8 cellular contexts compared by ENCODE assay signal in genomic region chr6:55953384-55953783, GRCh38.
A peak's percentile ranks its signal among the peaks of the same experiment; 100 is the strongest.
DNase-seq lines count a peak whose midpoint lies in the region; ATAC-seq, FAIRE-seq and TF ChIP-seq lines count a peak whose summit lies in the region.

No MANE protein-coding gene starts in this region.

- TF ChIP-seq CTCF in A549 (IDR thresholded peaks at IDR 0.05) (peak; percentile 66), WI38 (IDR thresholded peaks at IDR 0.05; ENCODE audit: low read depth, low read length) (peak; percentile 28; the same call in 1 of the 2 replicates), keratinocyte (optimal IDR thresholded peaks at IDR 0.05 in 1 of 3, IDR thresholded peaks at IDR 0.05 in 1 of 3, conservative IDR thresholded peaks at IDR 0.05 in 1 of 3; ENCODE audit: extremely low read depth in 1 of 3, insufficient read depth in 2 of 3, low read length in 3 of 3) (peak in 2 of 3 experiments; percentile 23 to 35)

- peak; percentile 76 to 83 for TF ChIP-seq RAD21 in A549 (conservative IDR thresholded peaks at IDR 0.05 in 1 of 2, IDR thresholded peaks at IDR 0.05 in 1 of 2)

- no peak overlapping the region for H2AFZ ChIP-seq in keratinocyte (ENCODE audit: control insufficient read depth, low read length)

- H3K4me2 ChIP-seq in A549 (peak overlapping the region; percentile 77), keratinocyte (ENCODE audit: control insufficient read depth, extremely low read depth, insufficient read depth, low read depth, low read length) (peak overlapping the region; percentile 22)

- H3K4me3 ChIP-seq in A549 (peak overlapping the region; percentile 41), WI38 (ENCODE audit: low read depth, low read length) (peak overlapping the region; percentile 36; the same call in 1 of the 2 replicates), keratinocyte (ENCODE audit: control insufficient read depth in 2 of 3, extremely low read depth in 1 of 3, insufficient read depth in 2 of 3, low read depth in 1 of 3, low read length in 3 of 3) (no peak overlapping the region)

- H3K27me3 ChIP-seq in keratinocyte (ENCODE audit: control insufficient read depth, extremely low read depth, insufficient read depth, low read length) = no peaks in the 10 kb centered on the region

- CTCF ChIA-PET in A549 (lab: Yijun Ruan, JAX) = interaction anchor here (0.7 to 7.9 kb wide), 10 partner anchors 12 to 677 kb away, joined by 3 to 50 read pairs (median 4); no protein-coding TSS in a partner anchor

- no peak overlapping the region for H3K9ac ChIP-seq in keratinocyte (ENCODE audit: control insufficient read depth, extremely low read depth, insufficient read depth, low read length)

- H3K79me2 ChIP-seq in keratinocyte (ENCODE audit: control insufficient read depth, insufficient read depth, low read length) = no peaks in the 10 kb centered on the region

- H4K20me1 ChIP-seq in keratinocyte (ENCODE audit: control insufficient read depth, extremely low read depth, insufficient read depth, low read length) = no peaks in the 10 kb centered on the region

- H3K4me1 ChIP-seq in A549 (0 out of 3 replicates have a peak, but pooled peaks cover 2% of the 10 kb centered on the region), keratinocyte (ENCODE audit: control insufficient read depth, extremely low read depth, insufficient read depth, low read length) (no peaks in the 10 kb centered on the region)

- H3K27ac ChIP-seq in A549 (peak overlapping the region; percentile 51 to 52; a peak in 3 of 6 replicates), keratinocyte (ENCODE audit: control insufficient read depth, insufficient read depth, low read length) (no peak overlapping the region)

- TF ChIP-seq POLR2A in A549 (IDR thresholded peaks at IDR 0.05; ENCODE audit: low read length) = no peak

- no peaks in the 10 kb centered on the region for H3K9me1 ChIP-seq in keratinocyte (ENCODE audit: control insufficient read depth, extremely low read depth, insufficient read depth, low read length)

- WGBS in A549 (ENCODE audit: missing lambda C conversion rate) = 1% methylated on average over 7 of the region's 7 CpGs

- no peaks in the 10 kb centered on the region for H3K9me3 ChIP-seq in A549
- no peaks in the 10 kb centered on the region for H3K9me3 ChIP-seq in keratinocyte (ENCODE audit: control insufficient read depth, low read depth, low read length)

- no peak for TF ChIP-seq EP300 in A549 (IDR thresholded peaks at IDR 0.05)

- peak; percentile 73 to 76; a peak in 5 of 6 replicates for ATAC-seq in A549

- DNase-seq in A549 (ENCODE audit: low read depth in 1 of 2, low spot score in 1 of 2) = peak; percentile 10 to 51
- peak; percentile 49 for DNase-seq in HT1080 (ENCODE audit: low read depth)
- DNase-seq in keratinocyte (ENCODE audit: low read depth, low spot score) = no peak
- no peak for DNase-seq in SKM-1 treated with dmso at 0.1 percent for 144 hours (lab: John Stamatoyannopoulos, UW; ENCODE audit: unreplicated experiment)
- DNase-seq in activated CD8-positive, alpha-beta memory T cell treated with anti-CD3 and anti-CD28 coated beads for 24 hours = no peak
- DNase-seq in NCI-H524 treated with DMSO at 0.1 percent for 48 hours (lab: John Stamatoyannopoulos, UW) = no peak
- no peak for DNase-seq in activated gamma-delta T cell treated with Interleukin-2 at 50 U/mL for 16 hours

- POLR2A ChIA-PET in A549 (lab: Yijun Ruan, JAX) = no interaction called here

- dilution Hi-C loops in keratinocyte (cut with MboI; ENCODE audit: extremely low pct_ligation_motif_present, low sequenced_read_pairs) = loop anchor here (25.0 kb wide), 1 partner anchor 666 kb away; no protein-coding TSS in a partner anchor

- FAIRE-seq in A549 (lab: Jason Lieb, UNC) (no peak), keratinocyte (lab: Jason Lieb, UNC) (peak; percentile 66)

- no peaks in the 10 kb centered on the region for H3K36me3 ChIP-seq in keratinocyte (ENCODE audit: control insufficient read depth in 2 of 2, extremely low read depth in 1 of 2, insufficient read depth in 2 of 2, low read length in 2 of 2)

TF ChIP-seq in A549, 52 proteins besides CTCF, POLR2A, EP300 and RAD21:
- TF ChIP-seq MAX (IDR thresholded peaks at IDR 0.05) (no peak), KDM5A (IDR thresholded peaks at IDR 0.05) (no peak), SMC3 (IDR thresholded peaks at IDR 0.05) (peak; percentile 79)

Comparison
In these comparisons a context has a peak if more than half of its experiments do, and no peak if none do; other contexts are left out.
1. DNase-seq: peak in A549 (2 of 2) and HT1080 (single experiment); none in keratinocyte (single experiment), SKM-1 treated with dmso at 0.1 percent for 144 hours (single experiment), activated CD8-positive, alpha-beta memory T cell treated with anti-CD3 and anti-CD28 coated beads for 24 hours (single experiment), NCI-H524 treated with DMSO at 0.1 percent for 48 hours (single experiment) and activated gamma-delta T cell treated with Interleukin-2 at 50 U/mL for 16 hours (single experiment).
2. H3K4me3 ChIP-seq: peak in A549 (single experiment) and WI38 (single experiment); none in keratinocyte (0 of 3).
3. Peak in every context shown above with its lines, with median percentiles within 50 percentile points of each other: CTCF ChIP-seq.